ENCODE assay signal across 8 cellular contexts in genomic region chr19:5789886-5790572, GRCh38. TPM values are rescaled to one million over a fixed set of nuclear protein-coding genes. Genes with fewer than 3 reads are reported as not detected.
DNase-seq lines count a peak whose midpoint lies in the region; ATAC-seq and TF ChIP-seq lines count a peak whose summit lies in the region.

No MANE protein-coding gene starts in this region.

- H3K27ac ChIP-seq in AG04450 (ENCODE audit: low read depth, low read length) (no peak overlapping the region), Karpas-422 (ENCODE audit: low read length) (no peak overlapping the region)
- peak overlapping the region; percentile 91 for H3K27ac ChIP-seq in naive thymus-derived CD4-positive, alpha-beta T cell (ENCODE audit: low read depth, low read length)

- intact Hi-C loops in dendritic cell treated with granulocyte-macrophage colony-stimulating factor and Interleukin-4, amounts not matched to agents 40 ng/mL and 50 ng/mL, for 4 days (cut with micrococcal nuclease) = loop anchor here (5.0 kb wide), 1 partner anchor 103 kb away; no protein-coding TSS in a partner anchor
- intact Hi-C loops in naive thymus-derived CD4-positive, alpha-beta T cell (cut with micrococcal nuclease) = loop anchor here (1.0 to 5.0 kb wide), 11 partner anchors 15 to 999 kb away; partner anchors contain the start of genes MICOS13 (in 2 of the 2), RANBP3 (in 2 of the 2), RPL36 (in 2 of the 2) and VMAC (in 2 of the 2)
- intact Hi-C loops in head of caudate nucleus (cut with DNase I) = loop anchor here (2.0 kb wide), 1 partner anchor 113 kb away; the partner anchor contains the start of gene NDUFA11

- H3K4me1 ChIP-seq in Karpas-422 (ENCODE audit: low read length) = peaks cover 5% of the 10 kb centered on the region
- H3K4me1 ChIP-seq in naive thymus-derived CD4-positive, alpha-beta T cell (ENCODE audit: control insufficient read depth in 2 of 2, insufficient read depth in 2 of 2, low read length in 2 of 2) = peaks cover 8 to 12% of the 10 kb centered on the region in 2 donors

- H3K36me3 ChIP-seq in Karpas-422 (ENCODE audit: insufficient read depth, low read length) = peaks cover 5% of the 10 kb centered on the region; the same call in 1 of the 2 replicates
- H3K36me3 ChIP-seq in naive thymus-derived CD4-positive, alpha-beta T cell (ENCODE audit: control insufficient read depth in 2 of 3, insufficient read depth in 3 of 3, low read length in 3 of 3) = peaks cover 4 to 53% (median 33%) of the 10 kb centered on the region in 3 experiments

- peak overlapping the region; percentile 99 for H3K27ac Mint-ChIP-seq in dendritic cell treated with granulocyte-macrophage colony-stimulating factor and Interleukin-4, amounts not matched to agents 40 ng/mL and 50 ng/mL, for 4 days
- H3K27ac Mint-ChIP-seq in naive thymus-derived CD4-positive, alpha-beta T cell = peak overlapping the region; percentile 99 to 100 (median 100)

- peaks cover 63% of the 10 kb centered on the region for H3K36me3 Mint-ChIP-seq in dendritic cell treated with granulocyte-macrophage colony-stimulating factor and Interleukin-4, amounts not matched to agents 40 ng/mL and 50 ng/mL, for 4 days (ENCODE audit: low read depth)
- peaks cover 5 to 22% (median 13%) of the 10 kb centered on the region in 5 donors for H3K36me3 Mint-ChIP-seq in naive thymus-derived CD4-positive, alpha-beta T cell

- POLR2A ChIA-PET in AG04450 (lab: Yijun Ruan, JAX) = interaction anchor here (0.6 to 2.0 kb wide), 4 partner anchors 14 to 114 kb away, joined by 3 to 6 read pairs (median 3); partner anchors contain the start of gene NDUFA11
- POLR2A ChIA-PET in naive thymus-derived CD4-positive, alpha-beta T cell (lab: Charles Lee) = interaction anchor here (1.0 to 2.9 kb wide), 8 partner anchors 11 to 188 kb away, joined by 3 to 26 read pairs (median 6); partner anchors contain the start of genes CATSPERD, LONP1, NDUFA11 and RANBP3

- no peak overlapping the region for H2AFZ ChIP-seq in Karpas-422 (ENCODE audit: low read length)

- H3K9me3 ChIP-seq in AG04450 (ENCODE audit: control insufficient read depth, insufficient read depth, low read length) = peaks cover 9% of the 10 kb centered on the region; the same call in 1 of the 2 replicates
- H3K9me3 ChIP-seq in Karpas-422 (ENCODE audit: low read length) = no peaks in the 10 kb centered on the region
- no peaks in the 10 kb centered on the region for H3K9me3 ChIP-seq in naive thymus-derived CD4-positive, alpha-beta T cell (ENCODE audit: control insufficient read depth in 2 of 3, low read length in 3 of 3)

- peaks cover 6% of the 10 kb centered on the region; the same call in 1 of the 2 replicates for H3K79me2 ChIP-seq in Karpas-422 (ENCODE audit: low read length)

- no peak for ATAC-seq in naive thymus-derived CD4-positive, alpha-beta T cell
- ATAC-seq in GM18520 (IDR thresholded peaks at IDR 0.05; ENCODE audit: unreplicated experiment) (no peak), HG03045 (IDR thresholded peaks at IDR 0.05; ENCODE audit: unreplicated experiment) (no peak)

- H3K9me2 ChIP-seq in Karpas-422 (replicated peaks; ENCODE audit: insufficient read depth, low read length) = no peaks in the 10 kb centered on the region

- H3K4me3 ChIP-seq in AG04450 (ENCODE audit: low read depth, low read length) = peak overlapping the region; percentile 99
- peak overlapping the region; percentile 74 for H3K4me3 ChIP-seq in Karpas-422 (ENCODE audit: low read length)
- peak overlapping the region; percentile 95 for H3K4me3 ChIP-seq in naive thymus-derived CD4-positive, alpha-beta T cell (ENCODE audit: low read length)

- H3K4me3 Mint-ChIP-seq in dendritic cell treated with granulocyte-macrophage colony-stimulating factor and Interleukin-4, amounts not matched to agents 40 ng/mL and 50 ng/mL, for 4 days = peak overlapping the region; percentile 91
- peak overlapping the region; percentile 94 to 100 (median 100) for H3K4me3 Mint-ChIP-seq in naive thymus-derived CD4-positive, alpha-beta T cell

- DNase-seq in AG04450 (ENCODE audit: low read depth, low spot score) = no peak
- no peak for DNase-seq in Karpas-422
- DNase-seq in naive thymus-derived CD4-positive, alpha-beta T cell = no peak
- DNase-seq in iPS-NIHi7 (ENCODE audit: extremely low spot score) = no peak
- no peak for DNase-seq in head of caudate nucleus

- peak overlapping the region; percentile 66 for H3K4me2 ChIP-seq in Karpas-422 (ENCODE audit: low read depth, low read length, poor library complexity, severe bottlenecking)

- H3K9ac ChIP-seq in Karpas-422 (ENCODE audit: low read length) = peak overlapping the region; percentile 53; the same call in 1 of the 2 replicates

- H3K27me3 Mint-ChIP-seq in dendritic cell treated with granulocyte-macrophage colony-stimulating factor and Interleukin-4, amounts not matched to agents 40 ng/mL and 50 ng/mL, for 4 days = no peaks in the 10 kb centered on the region
- H3K27me3 Mint-ChIP-seq in naive thymus-derived CD4-positive, alpha-beta T cell = no peaks in the 10 kb centered on the region

- H3K4me1 Mint-ChIP-seq in dendritic cell treated with granulocyte-macrophage colony-stimulating factor and Interleukin-4, amounts not matched to agents 40 ng/mL and 50 ng/mL, for 4 days (ENCODE audit: low read depth) = peaks cover 23% of the 10 kb centered on the region
- peaks cover 6 to 22% (median 15%) of the 10 kb centered on the region in 7 donors for H3K4me1 Mint-ChIP-seq in naive thymus-derived CD4-positive, alpha-beta T cell

- H3K9me3 Mint-ChIP-seq in dendritic cell treated with granulocyte-macrophage colony-stimulating factor and Interleukin-4, amounts not matched to agents 40 ng/mL and 50 ng/mL, for 4 days = no peaks in the 10 kb centered on the region
- H3K9me3 Mint-ChIP-seq in naive thymus-derived CD4-positive, alpha-beta T cell = peaks cover 0 to 9% (median 0%) of the 10 kb centered on the region in 11 donors

- CTCF ChIA-PET in AG04450 (lab: Charles Lee) = interaction anchor here (1.6 to 6.9 kb wide), 2 partner anchors 14 to 16 kb away, joined by 10 to 69 read pairs; partner anchors contain the start of gene NRTN
- CTCF ChIA-PET in naive thymus-derived CD4-positive, alpha-beta T cell (lab: Charles Lee) = interaction anchor here (0.5 to 1.4 kb wide), 2 partner anchors 69 to 1596 kb away, joined by 3 read pairs; no protein-coding TSS in a partner anchor

- no peak for TF ChIP-seq CTCF in AG04450 (IDR thresholded peaks at IDR 0.05; ENCODE audit: low read depth, low read length)

- no peaks in the 10 kb centered on the region for H3K27me3 ChIP-seq in AG04450 (ENCODE audit: control insufficient read depth, insufficient read depth, low read length)
- no peaks in the 10 kb centered on the region for H3K27me3 ChIP-seq in Karpas-422 (ENCODE audit: low read length)
- H3K27me3 ChIP-seq in naive thymus-derived CD4-positive, alpha-beta T cell (ENCODE audit: control insufficient read depth in 2 of 2, insufficient read depth in 2 of 2, low read length in 2 of 2) = no peaks in the 10 kb centered on the region

- no peaks in the 10 kb centered on the region for H4K20me1 ChIP-seq in Karpas-422 (ENCODE audit: insufficient read depth, low read depth, low read length)

RNA-seq across cellular contexts. Expression of gene DUS3L, which starts 0.9 kb away (rescaled TPM):
- polyA plus RNA-seq in AG04450 (2011; rRNA removed) = 7.8 and 8.0 TPM in 2 replicates
- polyA minus RNA-seq in AG04450 (2011; rRNA and poly(A)+ RNA removed) = 9.0 and 13.1 TPM in 2 replicates
- total RNA-seq in Karpas-422 (2014; rRNA removed; shearing (Covaris generic); ENCODE audit: low replicate concordance) = 21.7 and 34.0 TPM in 2 replicates
- 100 to 1,000 TPM in 2 of 5 experiments, 10 to 100 TPM in 3; 53.2 to 179 (median 82.7) TPM for total RNA-seq in naive thymus-derived CD4-positive, alpha-beta T cell
- 10 to 100 TPM; 33.1 to 56.5 TPM for polyA plus RNA-seq in naive thymus-derived CD4-positive, alpha-beta T cell

RNA-seq across cellular contexts. Expression of gene PRR22, which starts 5.5 kb away (rescaled TPM):
- polyA plus RNA-seq in AG04450 (2011; rRNA removed) = 0.16 and 0.17 TPM in 2 replicates
- not detected in 2 replicates for polyA minus RNA-seq in AG04450 (2011; rRNA and poly(A)+ RNA removed)
- 0.29 TPM in 1 of 2 replicates, not detected in the other for total RNA-seq in Karpas-422 (2014; rRNA removed; shearing (Covaris generic); ENCODE audit: low replicate concordance)
- total RNA-seq in naive thymus-derived CD4-positive, alpha-beta T cell = 1 to 10 TPM; 4.7 to 8.6 (median 6.5) TPM
- polyA plus RNA-seq in naive thymus-derived CD4-positive, alpha-beta T cell = under 1 TPM in 1 of 2 donors, not detected in 1; 0.20 TPM

RNA-seq across cellular contexts. Expression of gene NRTN, which starts 14.8 kb away (rescaled TPM):
- 0.24 and 0.53 TPM in 2 replicates for polyA plus RNA-seq in AG04450 (2011; rRNA removed)
- not detected in 2 replicates for polyA minus RNA-seq in AG04450 (2011; rRNA and poly(A)+ RNA removed)
- not detected in 2 replicates for total RNA-seq in Karpas-422 (2014; rRNA removed; shearing (Covaris generic); ENCODE audit: low replicate concordance)
- total RNA-seq in naive thymus-derived CD4-positive, alpha-beta T cell = 1 to 10 TPM in 1 of 5 experiments, under 1 TPM in 3, not detected in 1; 0.19 to 1.0 (median 0.81) TPM
- under 1 TPM; 0.21 to 0.64 TPM for polyA plus RNA-seq in naive thymus-derived CD4-positive, alpha-beta T cell

RNA-seq across cellular contexts. Expression of gene FUT6, which starts 49.5 kb away (rescaled TPM):
- polyA plus RNA-seq in AG04450 (2011; rRNA removed) = not detected in 2 replicates
- not detected in 2 replicates for polyA minus RNA-seq in AG04450 (2011; rRNA and poly(A)+ RNA removed)
- total RNA-seq in Karpas-422 (2014; rRNA removed; shearing (Covaris generic); ENCODE audit: low replicate concordance) = not detected in 2 replicates
- not detected for total RNA-seq in naive thymus-derived CD4-positive, alpha-beta T cell
- polyA plus RNA-seq in naive thymus-derived CD4-positive, alpha-beta T cell = not detected
